Comparison of ENCODE assay signal across 9 cellular contexts in genomic region chr3:177320765-177321247, GRCh38.
DNase-seq lines count a peak whose midpoint lies in the region; ATAC-seq and TF ChIP-seq lines count a peak whose summit lies in the region.
"Had no signal": no experiment of that assay in that cellular context is flagged by ENCODE, and none has a peak within 500 bp of the region (broad histone marks: within the 10 kb centered on the region; RNA-seq: fewer than 3 reads in every experiment).

No MANE protein-coding gene starts in this region.

- peaks cover 21 to 34% of the 10 kb centered on the region in 2 donors for H3K4me1 Mint-ChIP-seq in immature natural killer cell

- H3K27ac Mint-ChIP-seq in immature natural killer cell, result peak overlapping the region in 1 of 6 donors; percentile 24

- peaks cover 5 to 8% (median 5%) of the 10 kb centered on the region in 3 donors for H3K27me3 Mint-ChIP-seq in immature natural killer cell (ENCODE audit: low read depth in 3 of 3)

- no peak overlapping the region for H3K4me3 Mint-ChIP-seq in immature natural killer cell

- H3K9me3 Mint-ChIP-seq in immature natural killer cell, result peaks cover 0 to 2% (median 0%) of the 10 kb centered on the region in 6 donors

- ATAC-seq in GM18870 (IDR thresholded peaks at IDR 0.05; ENCODE audit: unreplicated experiment), result peak; percentile 58
- ATAC-seq in HG02623 (IDR thresholded peaks at IDR 0.05; ENCODE audit: unreplicated experiment), result peak; percentile 40
- ATAC-seq in omental fat pad (ENCODE audit: low FRiP score), result peak; percentile 48
- no peak for ATAC-seq in GM18505 (IDR thresholded peaks at IDR 0.05; ENCODE audit: unreplicated experiment)

- TF ChIP-seq POLR2A in Raji (IDR thresholded peaks at IDR 0.05; ENCODE audit: insufficient read depth, low read depth, low read length), result peak; percentile 67
- TF ChIP-seq POLR2A in GM18505 (IDR thresholded peaks at IDR 0.05; ENCODE audit: borderline replicate concordance, extremely low read depth, insufficient read depth, insufficient read length), result no peak

- DNase-seq in omental fat pad (ENCODE audit: low spot score) (no peak), immature natural killer cell (no peak), NCI-H526 (lab: John Stamatoyannopoulos, UW) (no peak)
- DNase-seq: NCI-H345, ovary had no signal

- no peak for TF ChIP-seq CTCF in omental fat pad (IDR thresholded peaks at IDR 0.05)

- H3K36me3 Mint-ChIP-seq in immature natural killer cell, result no peaks in the 10 kb centered on the region
